ENCODE assay signal across 8 cellular contexts in genomic region chr1:146409402-146409801, GRCh38.
DNase-seq lines count a peak whose midpoint lies in the region; ATAC-seq, FAIRE-seq and TF ChIP-seq lines count a peak whose summit lies in the region.
"Not testable (repeated sequence)": the region's sequence is repeated elsewhere in the genome, so short reads cannot be mapped to it uniquely, and the experiment has no call there.

No MANE protein-coding gene starts in this region.

- not testable (repeated sequence) for H3K9me3 Mint-ChIP-seq in T-helper 1 cell treated with Interleukin-12 subunit alpha and Interleukin-12 subunit beta and Interleukin-4 antibody, amounts not matched to agents 30 μg/mL and 1 μg/mL, for 36 hours

- H4K20me1 ChIP-seq in fibroblast of lung (ENCODE audit: control insufficient read depth, extremely low read depth, insufficient read depth, low read length), result not testable (repeated sequence)

- peak overlapping the region; percentile 91 for H3K27ac Mint-ChIP-seq in T-helper 1 cell treated with Interleukin-12 subunit alpha and Interleukin-12 subunit beta and Interleukin-4 antibody, amounts not matched to agents 30 μg/mL and 1 μg/mL, for 36 hours

- not testable (repeated sequence) for H3K36me3 Mint-ChIP-seq in T-helper 1 cell treated with Interleukin-12 subunit alpha and Interleukin-12 subunit beta and Interleukin-4 antibody, amounts not matched to agents 30 μg/mL and 1 μg/mL, for 36 hours (ENCODE audit: low read depth)

- H2AFZ ChIP-seq in fibroblast of lung (ENCODE audit: low read length), result not testable (repeated sequence)

- in situ Hi-C loops in astrocyte of the cerebellum (cut with HindIII; ENCODE audit: low sequenced_read_pairs), result not testable (repeated sequence)

- TF ChIP-seq CTCF in astrocyte of the cerebellum (IDR thresholded peaks at IDR 0.05; ENCODE audit: low read depth, low read length, missing control alignments); fibroblast of lung (conservative IDR thresholded peaks at IDR 0.05 in 1 of 2, IDR thresholded peaks at IDR 0.05 in 1 of 2; ENCODE audit: low read depth in 1 of 2, low read length in 2 of 2); pancreas (IDR thresholded peaks at IDR 0.05); upper lobe of left lung (IDR thresholded peaks at IDR 0.05): not testable (repeated sequence)

- TF ChIP-seq EP300 in upper lobe of left lung (IDR thresholded peaks at IDR 0.05), result not testable (repeated sequence)

- not testable (repeated sequence) for H3K4me3 Mint-ChIP-seq in T-helper 1 cell treated with Interleukin-12 subunit alpha and Interleukin-12 subunit beta and Interleukin-4 antibody, amounts not matched to agents 30 μg/mL and 1 μg/mL, for 36 hours

- not testable (repeated sequence) for H3K4me2 ChIP-seq in fibroblast of lung (ENCODE audit: extremely low read depth, insufficient read depth, low read length)

- not testable (repeated sequence) for H3K27me3 Mint-ChIP-seq in T-helper 1 cell treated with Interleukin-12 subunit alpha and Interleukin-12 subunit beta and Interleukin-4 antibody, amounts not matched to agents 30 μg/mL and 1 μg/mL, for 36 hours (ENCODE audit: low read depth)

- H3K27me3 ChIP-seq in fibroblast of lung (ENCODE audit: control insufficient read depth, insufficient read depth, low read length); pancreas; upper lobe of left lung: not testable (repeated sequence)

- not testable (repeated sequence) for H3K4me1 ChIP-seq in fibroblast of lung (ENCODE audit: control insufficient read depth, extremely low read depth, insufficient read depth, low read length); pancreas; upper lobe of left lung

- not testable (repeated sequence) for H3K9me3 ChIP-seq in fibroblast of lung (ENCODE audit: control insufficient read depth, insufficient read depth, low read depth, low read length); pancreas; upper lobe of left lung

- TF ChIP-seq POLR2A in upper lobe of left lung (IDR thresholded peaks at IDR 0.05), result not testable (repeated sequence)

- ATAC-seq in GM18499 (IDR thresholded peaks at IDR 0.05; ENCODE audit: insufficient read depth, unreplicated experiment), result peak; percentile 29
- peak; percentile 89 to 99 (median 98) for ATAC-seq in pancreas
- ATAC-seq in upper lobe of left lung (ENCODE audit: low FRiP score in 2 of 2), result peak; percentile 59 to 96

- peaks cover 13% of the 10 kb centered on the region for H3K4me1 Mint-ChIP-seq in T-helper 1 cell treated with Interleukin-12 subunit alpha and Interleukin-12 subunit beta and Interleukin-4 antibody, amounts not matched to agents 30 μg/mL and 1 μg/mL, for 36 hours (ENCODE audit: low read depth)

- DNase-seq in LoVo (ENCODE audit: low spot score), result peak; percentile 59
- peak; percentile 5 for DNase-seq in astrocyte of the cerebellum (ENCODE audit: low read depth)
- DNase-seq in fibroblast of lung (ENCODE audit: low read depth in 2 of 2), result peak; percentile 36 to 63
- peak; percentile 92 for DNase-seq in left kidney (ENCODE audit: low read depth, low spot score)
- DNase-seq in pancreas, result not testable (repeated sequence)
- DNase-seq in upper lobe of left lung, result peak; percentile 41 to 50

- H3K9ac ChIP-seq in fibroblast of lung (ENCODE audit: insufficient read depth, low read length), result not testable (repeated sequence)

- not testable (repeated sequence) for FAIRE-seq in pancreas (lab: Jason Lieb, UNC)

- H3K27ac ChIP-seq in fibroblast of lung (ENCODE audit: insufficient read depth, low read length), result not testable (repeated sequence)
- H3K27ac ChIP-seq in pancreas (peak overlapping the region in 1 of 4 donors; percentile 47), upper lobe of left lung (peak overlapping the region in 2 of 4 donors; percentile 41 to 58)

- not testable (repeated sequence) for H3K36me3 ChIP-seq in fibroblast of lung (ENCODE audit: control insufficient read depth, insufficient read depth, low read length); pancreas; upper lobe of left lung

- H3K79me2 ChIP-seq in fibroblast of lung (ENCODE audit: control insufficient read depth, insufficient read depth, low read length), result not testable (repeated sequence)

- intact Hi-C loops in pancreas (cut with DNase I), result not testable (repeated sequence)

- 15% methylated on average over 5 to 8 of the region's 18 CpGs for WGBS in pancreas, 2 donors
- no CpG with 5 or more reads among the region's 18 CpGs for WGBS in upper lobe of left lung, 2 donors

- H3K4me3 ChIP-seq in astrocyte of the cerebellum (ENCODE audit: low read depth, low read length), result peak overlapping the region; percentile 15
- H3K4me3 ChIP-seq in fibroblast of lung (replicated peaks in 1 of 4; ENCODE audit: control extremely low read depth in 1 of 4, insufficient read depth in 1 of 4, low read depth in 3 of 4, low read length in 4 of 4), result peak overlapping the region in 1 of 4 experiments; percentile 19
- H3K4me3 ChIP-seq in pancreas, upper lobe of left lung: not testable (repeated sequence)

Comparison
In these comparisons a context has a peak if more than half of its experiments do, and no peak if none do; other contexts are left out.
1. ATAC-seq: peak in every context shown above with its lines; median percentile 98 in pancreas; 78 in upper lobe of left lung; 29 in GM18499.